In the genomic region with DNA sequence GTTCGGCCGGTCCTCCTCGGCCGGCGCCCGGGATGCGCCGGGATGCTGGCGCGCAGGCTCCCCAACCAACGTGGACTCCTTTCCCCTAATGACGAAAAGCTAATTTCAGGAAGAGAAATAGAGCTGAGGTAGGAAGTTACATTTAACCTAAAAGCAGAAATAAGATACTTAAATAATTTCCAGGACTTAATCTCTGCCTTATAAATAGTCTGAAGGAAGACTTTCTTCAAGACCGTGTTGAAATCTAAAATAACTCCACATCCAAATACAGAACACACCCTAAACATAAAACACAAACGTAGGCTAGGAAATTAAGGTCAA, we compare ENCODE assay signal across 8 cellular contexts. TPM values are rescaled to one million over a fixed set of nuclear protein-coding genes. Genes with fewer than 3 reads are reported as not detected.
DNase-seq lines count a peak whose midpoint lies in the region; ATAC-seq and TF ChIP-seq lines count a peak whose summit lies in the region.

No MANE protein-coding gene starts in this region.

- ATAC-seq in upper lobe of left lung (ENCODE audit: low FRiP score in 2 of 2), result no peak

- H3K4me3 ChIP-seq in adrenal gland (peak overlapping the region in 3 of 4 donors; percentile 75 to 94 (median 80)), lower leg skin (ENCODE audit: low read depth, poor library complexity, severe bottlenecking) (peak overlapping the region; percentile 93), upper lobe of left lung (peak overlapping the region; percentile 57 to 91 (median 74))

- TF ChIP-seq CTCF in adrenal gland (IDR thresholded peaks at IDR 0.05) (no peak), lower leg skin (IDR thresholded peaks at IDR 0.05) (no peak), upper lobe of left lung (IDR thresholded peaks at IDR 0.05) (no peak)

- H3K36me3 ChIP-seq in adrenal gland (replicated peaks in 1 of 2) (no peaks in the 10 kb centered on the region), upper lobe of left lung (no peaks in the 10 kb centered on the region)

- peaks cover 20% of the 10 kb centered on the region for H3K36me3 Mint-ChIP-seq in activated naive CD4-positive, alpha-beta T cell treated with anti-CD3 and anti-CD28 coated beads, Interleukin-2, amount 50 U/mL, for 24 hours

- H3K4me1 ChIP-seq in adrenal gland (replicated peaks in 1 of 2), result peaks cover 11 to 41% of the 10 kb centered on the region in 2 donors
- peaks cover 34 to 59% (median 52%) of the 10 kb centered on the region in 4 donors for H3K4me1 ChIP-seq in upper lobe of left lung

- no peak for TF ChIP-seq EP300 in upper lobe of left lung (IDR thresholded peaks at IDR 0.05)

- peaks cover 64% of the 10 kb centered on the region for H3K4me1 Mint-ChIP-seq in activated naive CD4-positive, alpha-beta T cell treated with anti-CD3 and anti-CD28 coated beads, Interleukin-2, amount 50 U/mL, for 24 hours

- H3K9me3 Mint-ChIP-seq in activated naive CD4-positive, alpha-beta T cell treated with anti-CD3 and anti-CD28 coated beads, Interleukin-2, amount 50 U/mL, for 24 hours, result no peaks in the 10 kb centered on the region

- 0 to 1% (median 0%) methylated on average over 13 to 14 of the region's 14 CpGs for WGBS in adrenal gland, 4 donors
- WGBS in lower leg skin, 2 donors, result 0 to 3% methylated on average over 12 to 14 of the region's 14 CpGs
- WGBS in upper lobe of left lung, 2 donors, result 0% methylated on average over 14 of the region's 14 CpGs

- H3K27me3 ChIP-seq in adrenal gland, result no peaks in the 10 kb centered on the region
- no peaks in the 10 kb centered on the region for H3K27me3 ChIP-seq in upper lobe of left lung

- no peak for DNase-seq in activated naive CD4-positive, alpha-beta T cell (lab: John Stamatoyannopoulos, UW)
- DNase-seq in adrenal gland, result no peak
- no peak for DNase-seq in lower leg skin (ENCODE audit: low spot score in 2 of 2)
- DNase-seq in upper lobe of left lung, result no peak
- no peak for DNase-seq in hepatic stellate cell (ENCODE audit: low spot score)
- DNase-seq in NCI-H524 treated with DMSO at 0.1 percent for 48 hours (lab: John Stamatoyannopoulos, UW), result no peak
- DNase-seq in OCI-M2 (lab: John Stamatoyannopoulos, UW; ENCODE audit: unreplicated experiment), result no peak

- H3K9me3 ChIP-seq in adrenal gland (replicated peaks in 1 of 3) (no peaks in the 10 kb centered on the region), upper lobe of left lung (no peaks in the 10 kb centered on the region)

- TF ChIP-seq POLR2A in adrenal gland (IDR thresholded peaks at IDR 0.05) (no peak), lower leg skin (IDR thresholded peaks at IDR 0.05) (no peak), upper lobe of left lung (IDR thresholded peaks at IDR 0.05) (peak in 1 of 4 donors; percentile 4)

- H3K27ac Mint-ChIP-seq in activated naive CD4-positive, alpha-beta T cell treated with anti-CD3 and anti-CD28 coated beads, Interleukin-2, amount 50 U/mL, for 24 hours, result peak overlapping the region; percentile 97

- intact Hi-C loops in adrenal gland (cut with DNase I) (no loop called here), lower leg skin (cut with DNase I; ENCODE audit: low total_unique reads) (no loop called here)

- no peaks in the 10 kb centered on the region for H3K27me3 Mint-ChIP-seq in activated naive CD4-positive, alpha-beta T cell treated with anti-CD3 and anti-CD28 coated beads, Interleukin-2, amount 50 U/mL, for 24 hours

- peak overlapping the region; percentile 99 for H3K4me3 Mint-ChIP-seq in activated naive CD4-positive, alpha-beta T cell treated with anti-CD3 and anti-CD28 coated beads, Interleukin-2, amount 50 U/mL, for 24 hours

- H3K27ac ChIP-seq in adrenal gland (peak overlapping the region; percentile 49 to 95 (median 94)), upper lobe of left lung (peak overlapping the region; percentile 93 to 98 (median 95))

RNA-seq across cellular contexts. Expression of a gene that starts 1.2 kb away (rescaled TPM):
- total RNA-seq in adrenal gland, result 10 to 100 TPM in 7 of 8 donors, 1 to 10 TPM in 1; 8.7 to 24.0 (median 19.8) TPM
- polyA plus RNA-seq in adrenal gland, result 10 to 100 TPM; 19.2 to 46.1 (median 23.1) TPM
- total RNA-seq in lower leg skin, result 10 to 100 TPM in 3 of 4 donors, 1 to 10 TPM in 1; 6.9 to 15.4 (median 11.6) TPM
- total RNA-seq in upper lobe of left lung, result 10 to 100 TPM; 12.8 to 22.3 (median 19.1) TPM

RNA-seq across cellular contexts. Expression of a gene that starts 39.8 kb away (rescaled TPM):
- 10 to 100 TPM; 12.5 to 20.5 (median 15.4) TPM for total RNA-seq in adrenal gland
- 1 to 10 TPM; 3.1 to 9.2 (median 4.7) TPM for polyA plus RNA-seq in adrenal gland
- total RNA-seq in lower leg skin, result 10 to 100 TPM; 21.3 to 29.6 (median 27.6) TPM
- total RNA-seq in upper lobe of left lung, result 10 to 100 TPM; 19.9 to 62.9 (median 21.5) TPM
